In the genomic region with DNA sequence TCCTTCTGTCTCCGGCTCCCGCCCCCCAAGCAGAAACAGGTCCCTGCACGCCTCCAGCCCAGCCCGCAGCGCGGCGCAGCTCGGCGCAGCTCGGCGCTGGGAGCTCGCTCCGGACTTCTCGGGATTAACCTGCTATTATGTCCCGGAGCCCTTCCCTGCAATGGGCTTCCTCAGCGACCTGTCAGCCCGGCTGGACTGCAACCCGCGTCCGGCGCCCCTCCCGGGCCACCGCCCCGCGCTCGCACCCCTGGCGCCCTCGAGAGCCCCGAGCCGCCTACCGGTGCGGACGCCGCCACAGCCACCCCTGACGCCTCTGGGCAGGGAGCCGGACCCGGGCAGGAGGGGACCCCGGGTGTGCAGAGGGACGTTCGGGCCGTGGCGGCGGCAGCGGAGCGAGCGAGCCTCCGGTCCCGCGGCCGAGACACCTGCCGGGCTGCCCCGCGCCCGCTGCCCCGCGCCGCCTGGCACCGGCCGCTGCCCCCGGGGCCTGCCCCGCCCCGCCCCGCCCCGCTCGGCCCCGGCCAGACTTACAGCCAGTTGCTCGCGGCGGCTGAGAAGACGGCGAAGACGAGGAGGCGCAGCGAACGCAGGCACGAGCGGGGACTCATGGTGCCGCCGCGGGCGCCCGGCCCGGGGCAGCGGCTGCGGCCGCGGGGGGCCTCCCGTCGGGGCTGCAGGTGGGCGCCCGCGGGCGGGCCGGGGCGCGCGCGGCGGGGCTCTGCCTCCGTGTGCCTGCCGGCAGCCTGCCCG, we compare ENCODE assay signal across 8 cellular contexts. TPM values are rescaled to one million over a fixed set of nuclear protein-coding genes. Genes with fewer than 3 reads are reported as not detected.
A peak's percentile ranks its signal among the peaks of the same experiment; 100 is the strongest.
DNase-seq lines count a peak whose midpoint lies in the region; ATAC-seq and TF ChIP-seq lines count a peak whose summit lies in the region.

No MANE protein-coding gene starts in this region.

- H3K4me3 ChIP-seq in Caco-2 (ENCODE audit: low read depth, low read length) = peak overlapping the region; percentile 34
- H3K4me3 ChIP-seq in astrocyte of the cerebellum (ENCODE audit: low read depth, low read length) = peak overlapping the region; percentile 23

- H3K9me3 ChIP-seq in Caco-2 = no peaks in the 10 kb centered on the region

- ATAC-seq in stimulated activated naive CD8-positive, alpha-beta T cell treated with anti-CD3 and anti-CD28 coated beads, Interleukin-15, amount 100 ng/mL, for 72 hours = peak; percentile 51
- no peak for ATAC-seq in HG03196 (IDR thresholded peaks at IDR 0.05; ENCODE audit: unreplicated experiment)
- ATAC-seq in GM18502 (IDR thresholded peaks at IDR 0.05; ENCODE audit: poor library complexity, unreplicated experiment) = no peak

- no peaks in the 10 kb centered on the region for H3K36me3 ChIP-seq in Caco-2 (ENCODE audit: control insufficient read depth, insufficient read depth, low read length)

- CTCF ChIA-PET in Caco-2 (lab: Charles Lee) = interaction anchor here (1.1 to 1.3 kb wide), 2 partner anchors 132 to 133 kb away, joined by 3 to 4 read pairs; no protein-coding TSS in a partner anchor

- H3K27me3 Mint-ChIP-seq in Caco-2 (ENCODE audit: insufficient read depth, unreplicated experiment) (no peaks in the 10 kb centered on the region), immature natural killer cell (ENCODE audit: low read depth in 3 of 3) (peaks cover 21 to 32% (median 22%) of the 10 kb centered on the region in 3 donors)
- H3K27me3 Mint-ChIP-seq in stimulated activated naive CD8-positive, alpha-beta T cell treated with anti-CD3 and anti-CD28 coated beads, Interleukin-15, amount 100 ng/mL, for 72 hours = peaks cover 81% of the 10 kb centered on the region

- no peaks in the 10 kb centered on the region for H3K36me3 Mint-ChIP-seq in Caco-2 (ENCODE audit: insufficient read depth, unreplicated experiment)
- H3K36me3 Mint-ChIP-seq in immature natural killer cell = no peaks in the 10 kb centered on the region

- no peaks in the 10 kb centered on the region for H3K9me3 Mint-ChIP-seq in Caco-2 (ENCODE audit: unreplicated experiment)
- H3K9me3 Mint-ChIP-seq in immature natural killer cell = peaks cover 0 to 1% (median 0%) of the 10 kb centered on the region in 6 donors
- H3K9me3 Mint-ChIP-seq in stimulated activated naive CD8-positive, alpha-beta T cell treated with anti-CD3 and anti-CD28 coated beads, Interleukin-15, amount 100 ng/mL, for 72 hours = no peaks in the 10 kb centered on the region

- no TSS peak for BruUV-seq in Caco-2 (replicated peaks; lab: Mats Ljungman, UMichigan)

- intact Hi-C loops in Caco-2 (cut with micrococcal nuclease; ENCODE audit: unreplicated experiment) = no loop called here

- H3K27ac Mint-ChIP-seq in Caco-2 (ENCODE audit: unreplicated experiment) (no peak overlapping the region), immature natural killer cell (no peak overlapping the region)
- H3K27ac Mint-ChIP-seq in stimulated activated naive CD8-positive, alpha-beta T cell treated with anti-CD3 and anti-CD28 coated beads, Interleukin-15, amount 100 ng/mL, for 72 hours = no peak overlapping the region

- POLR2A ChIA-PET in Caco-2 (lab: Charles Lee) = interaction anchor here (0.6 kb wide), 1 partner anchor 242 kb away, joined by 3 read pairs; no protein-coding TSS in a partner anchor

- H3K4me1 ChIP-seq in Caco-2 = peaks cover 6% of the 10 kb centered on the region

- in situ Hi-C loops in astrocyte of the cerebellum (cut with HindIII; ENCODE audit: low sequenced_read_pairs) = no loop called here

- no peaks in the 10 kb centered on the region; the same call in 1 of the 2 replicates for H3K27me3 ChIP-seq in Caco-2 (replicated peaks; ENCODE audit: control insufficient read depth, insufficient read depth, low read length)

- TF ChIP-seq CTCF in Caco-2 (IDR thresholded peaks at IDR 0.05; ENCODE audit: insufficient read depth in 1 of 2, low read depth in 1 of 2, low read length in 1 of 2, severe bottlenecking in 1 of 2, unreplicated experiment in 1 of 2) (no peak), astrocyte of the cerebellum (IDR thresholded peaks at IDR 0.05; ENCODE audit: low read depth, low read length, missing control alignments) (no peak)

- H3K4me3 Mint-ChIP-seq in Caco-2 (ENCODE audit: unreplicated experiment) (peak overlapping the region; percentile 54), immature natural killer cell (peak overlapping the region in 3 of 5 donors; percentile 41 to 68 (median 57))
- H3K4me3 Mint-ChIP-seq in stimulated activated naive CD8-positive, alpha-beta T cell treated with anti-CD3 and anti-CD28 coated beads, Interleukin-15, amount 100 ng/mL, for 72 hours = peak overlapping the region in 1 of 2 donors; percentile 37

- DNase-seq in Caco-2 = peak in 1 of 2 experiments; percentile 53
- DNase-seq in HPDE6-E6E7 (ENCODE audit: extremely low spot score) = peak; percentile 40
- no peak for DNase-seq in astrocyte of the cerebellum (ENCODE audit: low read depth)
- DNase-seq in immature natural killer cell = peak in 1 of 3 donors; percentile 5
- DNase-seq in stimulated activated naive CD8-positive, alpha-beta T cell treated with anti-CD3 and anti-CD28 coated beads, Interleukin-15, amount 100 ng/mL, for 72 hours = peak in 1 of 2 donors; percentile 21
- DNase-seq in activated CD4-positive, alpha-beta T cell treated with anti-CD3 and anti-CD28 coated beads for 48 hours = no peak

- H3K4me1 Mint-ChIP-seq in Caco-2 (ENCODE audit: low read depth, unreplicated experiment) (peaks cover 8% of the 10 kb centered on the region), immature natural killer cell (peaks cover 10 to 11% of the 10 kb centered on the region in 2 donors)
- peaks cover 20% of the 10 kb centered on the region for H3K4me1 Mint-ChIP-seq in stimulated activated naive CD8-positive, alpha-beta T cell treated with anti-CD3 and anti-CD28 coated beads, Interleukin-15, amount 100 ng/mL, for 72 hours

RNA-seq across cellular contexts. Expression of a gene that starts 0.4 kb away (rescaled TPM):
- 0.21 and 0.79 TPM in 2 replicates for total RNA-seq in Caco-2 (2022)
- under 1 TPM in 1 of 3 donors, not detected in 2; 0.08 TPM for polyA plus RNA-seq in immature natural killer cell
